Comparison of ENCODE assay signal across 1 cellular context in the genomic region with DNA sequence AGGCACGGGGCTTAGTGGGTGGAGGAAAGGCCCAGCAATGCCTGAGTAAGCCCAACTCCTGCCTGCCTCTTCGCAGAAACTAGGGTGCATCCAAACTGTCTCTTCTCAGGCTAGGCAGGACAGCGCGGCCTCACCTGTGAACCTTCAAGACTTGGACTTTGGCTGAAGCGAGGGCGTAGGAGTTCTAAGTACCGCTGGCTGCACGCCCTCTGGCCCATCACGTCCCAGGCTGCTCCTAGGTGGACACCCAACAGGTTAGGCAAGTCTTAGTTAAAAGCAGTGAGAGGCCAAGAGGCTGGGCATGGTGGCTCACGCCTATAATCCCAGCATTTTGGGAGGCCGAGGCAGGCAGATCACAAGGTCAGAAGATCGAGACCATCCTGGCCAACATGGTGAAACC.
TF ChIP-seq lines count a peak whose summit lies in the region.

No MANE protein-coding gene starts in this region.

TF ChIP-seq in IMR-90, 13 proteins besides CTCF, POLR2A, EP300 and RAD21:
- no peak for TF ChIP-seq SMC3 (IDR thresholded peaks at IDR 0.05; ENCODE audit: low read depth, low read length)
- TF ChIP-seq RFX5 (IDR thresholded peaks at IDR 0.05; ENCODE audit: low read depth, low read length), result no peak
- no peak for TF ChIP-seq FOS (IDR thresholded peaks at IDR 0.05; ENCODE audit: low read depth, low read length)
- TF ChIP-seq CEBPB (IDR thresholded peaks at IDR 0.05; ENCODE audit: low read depth, low read length), result no peak
- TF ChIP-seq RCOR1 (IDR thresholded peaks at IDR 0.05; ENCODE audit: insufficient replicate concordance, low read length), result no peak
- TF ChIP-seq MXI1 (IDR thresholded peaks at IDR 0.05; ENCODE audit: borderline replicate concordance, low read depth, low read length), result no peak
- TF ChIP-seq, protein P1, sequence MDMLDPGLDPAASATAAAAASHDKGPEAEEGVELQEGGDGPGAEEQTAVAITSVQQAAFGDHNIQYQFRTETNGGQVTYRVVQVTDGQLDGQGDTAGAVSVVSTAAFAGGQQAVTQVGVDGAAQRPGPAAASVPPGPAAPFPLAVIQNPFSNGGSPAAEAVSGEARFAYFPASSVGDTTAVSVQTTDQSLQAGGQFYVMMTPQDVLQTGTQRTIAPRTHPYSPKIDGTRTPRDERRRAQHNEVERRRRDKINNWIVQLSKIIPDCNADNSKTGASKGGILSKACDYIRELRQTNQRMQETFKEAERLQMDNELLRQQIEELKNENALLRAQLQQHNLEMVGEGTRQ (IDR thresholded peaks at IDR 0.05; ENCODE audit: low read depth, low read length), result no peak
- no peak for TF ChIP-seq CHD1 (IDR thresholded peaks at IDR 0.05; ENCODE audit: low read depth, low read length)
- no peak for TF ChIP-seq NFE2L2 (IDR thresholded peaks at IDR 0.05; ENCODE audit: low read depth, low read length)
- no peak for TF ChIP-seq BHLHE40 (IDR thresholded peaks at IDR 0.05; ENCODE audit: low read depth, low read length)
- no peak for TF ChIP-seq MAZ (IDR thresholded peaks at IDR 0.05; ENCODE audit: borderline replicate concordance, low read depth, low read length)
- TF ChIP-seq MAFK (IDR thresholded peaks at IDR 0.05; ENCODE audit: low read depth, low read length), result no peak
- TF ChIP-seq, protein P2, sequence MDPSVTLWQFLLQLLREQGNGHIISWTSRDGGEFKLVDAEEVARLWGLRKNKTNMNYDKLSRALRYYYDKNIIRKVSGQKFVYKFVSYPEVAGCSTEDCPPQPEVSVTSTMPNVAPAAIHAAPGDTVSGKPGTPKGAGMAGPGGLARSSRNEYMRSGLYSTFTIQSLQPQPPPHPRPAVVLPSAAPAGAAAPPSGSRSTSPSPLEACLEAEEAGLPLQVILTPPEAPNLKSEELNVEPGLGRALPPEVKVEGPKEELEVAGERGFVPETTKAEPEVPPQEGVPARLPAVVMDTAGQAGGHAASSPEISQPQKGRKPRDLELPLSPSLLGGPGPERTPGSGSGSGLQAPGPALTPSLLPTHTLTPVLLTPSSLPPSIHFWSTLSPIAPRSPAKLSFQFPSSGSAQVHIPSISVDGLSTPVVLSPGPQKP (IDR thresholded peaks at IDR 0.05; ENCODE audit: borderline replicate concordance, low read depth, low read length), result no peak
